In genomic region chr7:9036080-9036479, GRCh38 we compare ENCODE assay signal across 27 cellular contexts.
"Had no signal": no experiment of that assay in that cellular context is flagged by ENCODE, and none has a peak within 500 bp of the region (broad histone marks: within the 10 kb centered on the region; RNA-seq: fewer than 3 reads in every experiment).

No MANE protein-coding gene starts in this region.

- H3K4me3 ChIP-seq: neural progenitor cell, ovary, psoas muscle, right lobe of liver, sigmoid colon, stomach, thoracic aorta, thyroid gland, tibial nerve, upper lobe of left lung, vagina had no signal

- H3K27me3 Mint-ChIP-seq: progenitor cell of endocrine pancreas; stimulated activated naive B cell treated with anti-CD40 and anti-IgM and Interleukin-4, amounts not matched to agents 10 μg/mL and 1 μg/mL and 100 μg/mL, for 72 hours; stimulated activated naive CD8-positive, alpha-beta T cell treated with anti-CD3 and anti-CD28 coated beads, Interleukin-15, Interleukin-2, amounts not matched to agents 100 ng/mL and 50 ng/mL, for 24 hours had no signal

- H3K4me1 ChIP-seq: neural progenitor cell, parathyroid adenoma, psoas muscle, right lobe of liver, sigmoid colon, stomach, thyroid gland, tibial nerve, upper lobe of left lung, vagina had no signal

- H3K4me3 Mint-ChIP-seq: natural killer cell; nephron; neural progenitor cell; stimulated activated effector memory CD8-positive, alpha-beta T cell treated with anti-CD3 and anti-CD28 coated beads, Interleukin-12 subunit alpha, Interleukin-12 subunit beta, amount 100 ng/mL, for 72 hours; stimulated activated naive B cell treated with anti-CD40 and anti-IgM and Interleukin-4, amounts not matched to agents 10 μg/mL and 1 μg/mL and 100 μg/mL, for 72 hours; stimulated activated naive CD8-positive, alpha-beta T cell treated with anti-CD3 and anti-CD28 coated beads, Interleukin-15, Interleukin-2, amounts not matched to agents 100 ng/mL and 50 ng/mL, for 24 hours had no signal

- DNase-seq: natural killer cell; occipital lobe; ovary; psoas muscle; right cardiac atrium; right lobe of liver; sigmoid colon; small intestine; stimulated activated CD4-positive, alpha-beta T cell treated with anti-CD3 and anti-CD28 coated beads, Interleukin-15, amount 100 ng/mL, for 24 hours; stimulated activated CD4-positive, alpha-beta T cell treated with anti-CD3 and anti-CD28 coated beads, Interleukin-2, amount 100 ng/mL, for 24 hours; stimulated activated CD4-positive, alpha-beta T cell treated with anti-CD3 and anti-CD28 coated beads, Interleukin-2, amount 100 ng/mL, for 48 hours; stimulated activated CD4-positive, alpha-beta T cell treated with anti-CD3 and anti-CD28 coated beads, Interleukin-4, amount 100 ng/mL, for 24 hours; stimulated activated naive B cell treated with anti-CD40 and anti-IgM and Interleukin-4, amounts not matched to agents 10 μg/mL and 1 μg/mL and 100 μg/mL, for 72 hours; stimulated activated naive CD4-positive, alpha-beta T cell treated with Interleukin-2 at 50 U/mL for 16 hours; stomach; thyroid gland; trophoblast cell; upper lobe of left lung had no signal

- H3K4me1 Mint-ChIP-seq: natural killer cell; nephron; stimulated activated effector memory CD8-positive, alpha-beta T cell treated with anti-CD3 and anti-CD28 coated beads, Interleukin-12 subunit alpha, Interleukin-12 subunit beta, amount 100 ng/mL, for 72 hours; stimulated activated naive B cell treated with anti-CD40 and anti-IgM and Interleukin-4, amounts not matched to agents 10 μg/mL and 1 μg/mL and 100 μg/mL, for 72 hours had no signal

- H3K36me3 Mint-ChIP-seq: natural killer cell; neural progenitor cell; stimulated activated effector memory CD8-positive, alpha-beta T cell treated with anti-CD3 and anti-CD28 coated beads, Interleukin-12 subunit alpha, Interleukin-12 subunit beta, amount 100 ng/mL, for 72 hours; stimulated activated naive B cell treated with anti-CD40 and anti-IgM and Interleukin-4, amounts not matched to agents 10 μg/mL and 1 μg/mL and 100 μg/mL, for 72 hours had no signal

- H3K27me3 ChIP-seq: neural progenitor cell, ovary, right lobe of liver, sigmoid colon, stomach, thyroid gland, tibial nerve, upper lobe of left lung, vagina had no signal

- H3K36me3 ChIP-seq: neural progenitor cell, ovary, right lobe of liver, sigmoid colon, stomach, thoracic aorta, thyroid gland, tibial nerve, upper lobe of left lung, vagina had no signal

- H3K9me3 ChIP-seq: ovary, psoas muscle, right lobe of liver, sigmoid colon, stomach, thoracic aorta, thyroid gland, tibial nerve, upper lobe of left lung, vagina had no signal

- H3K27ac Mint-ChIP-seq: natural killer cell; nephron; neural progenitor cell; progenitor cell of endocrine pancreas; stimulated activated effector memory CD8-positive, alpha-beta T cell treated with anti-CD3 and anti-CD28 coated beads, Interleukin-12 subunit alpha, Interleukin-12 subunit beta, amount 100 ng/mL, for 72 hours; stimulated activated naive B cell treated with anti-CD40 and anti-IgM and Interleukin-4, amounts not matched to agents 10 μg/mL and 1 μg/mL and 100 μg/mL, for 72 hours; stimulated activated naive CD8-positive, alpha-beta T cell treated with anti-CD3 and anti-CD28 coated beads, Interleukin-15, Interleukin-2, amounts not matched to agents 100 ng/mL and 50 ng/mL, for 24 hours had no signal

- H3K9me3 Mint-ChIP-seq: nephron; neural progenitor cell; stimulated activated naive B cell treated with anti-CD40 and anti-IgM and Interleukin-4, amounts not matched to agents 10 μg/mL and 1 μg/mL and 100 μg/mL, for 72 hours; stimulated activated naive CD8-positive, alpha-beta T cell treated with anti-CD3 and anti-CD28 coated beads, Interleukin-15, Interleukin-2, amounts not matched to agents 100 ng/mL and 50 ng/mL, for 24 hours had no signal
